In the genomic region with DNA sequence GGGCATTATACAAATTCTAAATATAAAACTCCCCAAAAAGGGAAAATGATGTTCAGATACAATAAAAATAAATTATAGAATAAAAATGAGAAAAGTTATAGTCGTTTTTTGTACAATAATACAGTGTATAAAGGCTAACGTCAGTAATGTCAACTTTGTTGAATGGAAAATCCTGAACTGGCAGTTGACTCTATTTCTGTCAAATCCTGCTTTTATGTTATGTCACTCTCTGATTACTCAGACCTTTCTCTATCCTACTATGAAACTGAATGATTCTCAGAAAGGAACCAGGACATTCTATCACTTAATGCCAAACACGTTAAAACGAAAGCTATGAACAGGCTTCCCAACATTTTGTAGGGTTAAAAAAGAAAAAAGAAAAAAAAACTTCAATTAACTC, we compare ENCODE assay signal across 35 cellular contexts.
"Had no signal": no experiment of that assay in that cellular context is flagged by ENCODE, and none has a peak within 500 bp of the region (broad histone marks: within the 10 kb centered on the region; RNA-seq: fewer than 3 reads in every experiment).

No MANE protein-coding gene starts in this region.

- DNase-seq: activated B cell treated with CpG ODN at 0.5 μM for 24 hours; activated CD4-positive, alpha-beta memory T cell treated with anti-CD3 and anti-CD28 coated beads for 36 hours; activated CD4-positive, alpha-beta T cell treated with anti-CD3 and anti-CD28 coated beads for 4 hours; activated CD4-positive, alpha-beta T cell treated with anti-CD3 and anti-CD28 coated beads, Interleukin-2, amount 10 ng/mL, durations not matched to agents 24 days and 14 days; activated CD4-positive, alpha-beta T cell treated with anti-CD3 and anti-CD28 coated beads, Interleukin-2, amount 50 U/mL, for 1 hour; activated CD4-positive, alpha-beta T cell treated with anti-CD3 and anti-CD28 coated beads, Interleukin-2, amount 50 U/mL, for 4 hours; activated CD4-positive, CD25-positive, alpha-beta regulatory T cell treated with anti-CD3 and anti-CD28 coated beads, Interleukin-2, amount 50 U/mL, for 72 hours; activated CD8-positive, alpha-beta memory T cell treated with anti-CD3 and anti-CD28 coated beads, Interleukin-2, amount 50 U/mL, for 4 hours; activated CD8-positive, alpha-beta T cell treated with anti-CD3 and anti-CD28 coated beads for 36 hours; activated gamma-delta T cell; activated naive CD4-positive, alpha-beta T cell treated with anti-CD3 and anti-CD28 coated beads, Interleukin-2, amount 10 ng/mL, durations not matched to agents 7 days and 5 days; activated naive CD4-positive, alpha-beta T cell treated with Interleukin-2 at 50 U/mL for 16 hours; activated naive CD8-positive, alpha-beta T cell treated with anti-CD3 and anti-CD28 coated beads, Interleukin-2, amount 10 ng/mL, durations not matched to agents 7 days and 5 days; activated naive CD8-positive, alpha-beta T cell treated with anti-CD3 and anti-CD28 coated beads, Interleukin-2, amount 50 U/mL, for 24 hours; activated T-cell treated with anti-CD3 and anti-CD28 coated beads for 4 hours; activated T-cell treated with anti-CD3 and anti-CD28 coated beads, Interleukin-2, amount 50 U/mL, for 1 hour; activated T-cell treated with anti-CD3 and anti-CD28 coated beads, Interleukin-2, amount 50 U/mL, for 4 hours; activated T-cell treated with anti-CD3 and anti-CD28 coated beads, Interleukin-2, amount 50 U/mL, for 72 hours; amygdala; anterior cingulate cortex; caudate nucleus; cerebellar nuclear complex; T-helper 1 cell; T-helper 2 cell; T-helper 9 cell had no signal

- ATAC-seq: activated CD8-positive, alpha-beta T cell treated with anti-CD3 and anti-CD28 coated beads for 36 hours; activated naive CD8-positive, alpha-beta T cell treated with anti-CD3 and anti-CD28 coated beads, Interleukin-2, amount 50 U/mL, for 24 hours; activated T-cell treated with anti-CD3 and anti-CD28 coated beads, Interleukin-2, amount 50 U/mL, for 4 hours; activated T-cell treated with anti-CD3 and anti-CD28 coated beads, Interleukin-2, amount 50 U/mL, for 72 hours; activated T-helper 17 cell treated with anti-CD3 and anti-CD28 coated beads, Interleukin-2, amount 50 U/mL, for 72 hours had no signal

- H3K4me3 ChIP-seq: ascending aorta, cardiac muscle cell had no signal

- H3K4me1 Mint-ChIP-seq: activated B cell treated with CpG ODN at 0.5 μM for 24 hours; activated CD4-positive, alpha-beta T cell treated with anti-CD3 and anti-CD28 coated beads, Interleukin-2, amount 10 ng/mL, durations not matched to agents 24 days and 14 days; activated naive CD4-positive, alpha-beta T cell treated with anti-CD3 and anti-CD28 coated beads, Interleukin-2, amount 10 ng/mL, durations not matched to agents 7 days and 5 days; activated naive CD4-positive, alpha-beta T cell treated with anti-CD3 and anti-CD28 coated beads, Interleukin-2, amount 50 U/mL, for 24 hours; activated naive CD8-positive, alpha-beta T cell treated with anti-CD3 and anti-CD28 coated beads, Interleukin-2, amount 10 ng/mL, durations not matched to agents 7 days and 5 days; activated naive CD8-positive, alpha-beta T cell treated with anti-CD3 and anti-CD28 coated beads, Interleukin-2, amount 50 U/mL, for 24 hours; activated T-helper 17 cell treated with anti-CD3 and anti-CD28 coated beads, Interleukin-2, amount 50 U/mL, for 72 hours; central memory CD8-positive, alpha-beta T cell had no signal

- H3K9me3 Mint-ChIP-seq: activated B cell treated with CpG ODN at 0.5 μM for 24 hours; activated CD4-positive, alpha-beta memory T cell treated with anti-CD3 and anti-CD28 coated beads for 36 hours; activated CD4-positive, alpha-beta T cell treated with anti-CD3 and anti-CD28 coated beads, Interleukin-2, amount 10 ng/mL, durations not matched to agents 24 days and 14 days; activated CD8-positive, alpha-beta T cell treated with anti-CD3 and anti-CD28 coated beads for 36 hours; activated naive CD4-positive, alpha-beta T cell treated with anti-CD3 and anti-CD28 coated beads, Interleukin-2, amount 10 ng/mL, durations not matched to agents 7 days and 5 days; activated naive CD4-positive, alpha-beta T cell treated with anti-CD3 and anti-CD28 coated beads, Interleukin-2, amount 50 U/mL, for 24 hours; activated naive CD8-positive, alpha-beta T cell treated with anti-CD3 and anti-CD28 coated beads, Interleukin-2, amount 10 ng/mL, durations not matched to agents 7 days and 5 days; activated naive CD8-positive, alpha-beta T cell treated with anti-CD3 and anti-CD28 coated beads, Interleukin-2, amount 50 U/mL, for 24 hours; activated T-cell treated with anti-CD3 and anti-CD28 coated beads, Interleukin-2, amount 50 U/mL, for 4 hours; activated T-helper 1 cell treated with anti-CD3 and anti-CD28 coated beads, Interleukin-12 subunit alpha, Interleukin-12 subunit beta, Interleukin-2, Interleukin-4 antibody, amounts not matched to agents 30 ng/mL and 10 ng/mL and 1 ng/mL, durations not matched to agents 14 hours and 24 hours and 36 hours; activated T-helper 17 cell treated with anti-CD3 and anti-CD28 coated beads, Interleukin-2, amount 50 U/mL, for 72 hours; central memory CD8-positive, alpha-beta T cell; T-helper 1 cell treated with Interleukin-12 subunit alpha and Interleukin-12 subunit beta and Interleukin-4 antibody, amounts not matched to agents 30 μg/mL and 1 μg/mL, for 36 hours; T-helper 2 cell treated with Interferon-gamma antibody and Interleukin-4, amounts not matched to agents 5 μg/mL and 100 μg/mL, for 36 hours had no signal

- H3K27me3 Mint-ChIP-seq: activated B cell treated with CpG ODN at 0.5 μM for 24 hours; activated CD4-positive, alpha-beta memory T cell treated with anti-CD3 and anti-CD28 coated beads for 36 hours; activated CD4-positive, alpha-beta T cell treated with anti-CD3 and anti-CD28 coated beads, Interleukin-2, amount 10 ng/mL, durations not matched to agents 24 days and 14 days; activated CD8-positive, alpha-beta T cell treated with anti-CD3 and anti-CD28 coated beads for 36 hours; activated naive CD4-positive, alpha-beta T cell treated with anti-CD3 and anti-CD28 coated beads, Interleukin-2, amount 10 ng/mL, durations not matched to agents 7 days and 5 days; activated naive CD4-positive, alpha-beta T cell treated with anti-CD3 and anti-CD28 coated beads, Interleukin-2, amount 50 U/mL, for 24 hours; activated naive CD8-positive, alpha-beta T cell; activated naive CD8-positive, alpha-beta T cell treated with anti-CD3 and anti-CD28 coated beads, Interleukin-2, amount 50 U/mL, for 24 hours; activated T-helper 17 cell treated with anti-CD3 and anti-CD28 coated beads, Interleukin-2, amount 50 U/mL, for 72 hours; brain; central memory CD8-positive, alpha-beta T cell had no signal

- H3K27ac Mint-ChIP-seq: activated B cell treated with CpG ODN at 0.5 μM for 24 hours; activated CD4-positive, alpha-beta memory T cell treated with anti-CD3 and anti-CD28 coated beads for 36 hours; activated CD4-positive, alpha-beta T cell treated with anti-CD3 and anti-CD28 coated beads, Interleukin-2, amount 10 ng/mL, durations not matched to agents 24 days and 14 days; activated CD8-positive, alpha-beta T cell treated with anti-CD3 and anti-CD28 coated beads for 36 hours; activated naive CD4-positive, alpha-beta T cell treated with anti-CD3 and anti-CD28 coated beads, Interleukin-2, amount 10 ng/mL, durations not matched to agents 7 days and 5 days; activated naive CD4-positive, alpha-beta T cell treated with anti-CD3 and anti-CD28 coated beads, Interleukin-2, amount 50 U/mL, for 24 hours; activated naive CD8-positive, alpha-beta T cell; activated naive CD8-positive, alpha-beta T cell treated with anti-CD3 and anti-CD28 coated beads, Interleukin-2, amount 10 ng/mL, durations not matched to agents 7 days and 5 days; activated naive CD8-positive, alpha-beta T cell treated with anti-CD3 and anti-CD28 coated beads, Interleukin-2, amount 50 U/mL, for 24 hours; activated T-cell treated with anti-CD3 and anti-CD28 coated beads, Interleukin-2, amount 50 U/mL, for 72 hours; activated T-helper 1 cell treated with anti-CD3 and anti-CD28 coated beads, Interleukin-12 subunit alpha, Interleukin-12 subunit beta, Interleukin-2, Interleukin-4 antibody, amounts not matched to agents 30 ng/mL and 10 ng/mL and 1 ng/mL, durations not matched to agents 14 hours and 24 hours and 36 hours; activated T-helper 17 cell treated with anti-CD3 and anti-CD28 coated beads, Interleukin-2, amount 50 U/mL, for 72 hours; T-helper 1 cell treated with Interleukin-12 subunit alpha and Interleukin-12 subunit beta and Interleukin-4 antibody, amounts not matched to agents 30 μg/mL and 1 μg/mL, for 36 hours; T-helper 2 cell treated with Interferon-gamma antibody and Interleukin-4, amounts not matched to agents 5 μg/mL and 100 μg/mL, for 36 hours had no signal

- H3K4me3 Mint-ChIP-seq: activated B cell treated with CpG ODN at 0.5 μM for 24 hours; activated CD4-positive, alpha-beta memory T cell treated with anti-CD3 and anti-CD28 coated beads for 36 hours; activated CD4-positive, alpha-beta T cell treated with anti-CD3 and anti-CD28 coated beads, Interleukin-2, amount 10 ng/mL, durations not matched to agents 24 days and 14 days; activated CD8-positive, alpha-beta T cell treated with anti-CD3 and anti-CD28 coated beads for 36 hours; activated naive CD4-positive, alpha-beta T cell treated with anti-CD3 and anti-CD28 coated beads, Interleukin-2, amount 10 ng/mL, durations not matched to agents 7 days and 5 days; activated naive CD4-positive, alpha-beta T cell treated with anti-CD3 and anti-CD28 coated beads, Interleukin-2, amount 50 U/mL, for 24 hours; activated naive CD8-positive, alpha-beta T cell; activated naive CD8-positive, alpha-beta T cell treated with anti-CD3 and anti-CD28 coated beads, Interleukin-2, amount 10 ng/mL, durations not matched to agents 7 days and 5 days; activated naive CD8-positive, alpha-beta T cell treated with anti-CD3 and anti-CD28 coated beads, Interleukin-2, amount 50 U/mL, for 24 hours; activated T-cell treated with anti-CD3 and anti-CD28 coated beads, Interleukin-2, amount 50 U/mL, for 4 hours; activated T-cell treated with anti-CD3 and anti-CD28 coated beads, Interleukin-2, amount 50 U/mL, for 72 hours; activated T-helper 1 cell treated with anti-CD3 and anti-CD28 coated beads, Interleukin-12 subunit alpha, Interleukin-12 subunit beta, Interleukin-2, Interleukin-4 antibody, amounts not matched to agents 30 ng/mL and 10 ng/mL and 1 ng/mL, durations not matched to agents 14 hours and 24 hours and 36 hours; activated T-helper 17 cell treated with anti-CD3 and anti-CD28 coated beads, Interleukin-2, amount 50 U/mL, for 72 hours; brain; central memory CD8-positive, alpha-beta T cell; T-helper 1 cell treated with Interleukin-12 subunit alpha and Interleukin-12 subunit beta and Interleukin-4 antibody, amounts not matched to agents 30 μg/mL and 1 μg/mL, for 36 hours; T-helper 2 cell treated with Interferon-gamma antibody and Interleukin-4, amounts not matched to agents 5 μg/mL and 100 μg/mL, for 36 hours had no signal

- H3K36me3 Mint-ChIP-seq: activated CD4-positive, alpha-beta memory T cell treated with anti-CD3 and anti-CD28 coated beads for 36 hours; activated naive CD4-positive, alpha-beta T cell treated with anti-CD3 and anti-CD28 coated beads, Interleukin-2, amount 10 ng/mL, durations not matched to agents 7 days and 5 days; activated naive CD4-positive, alpha-beta T cell treated with anti-CD3 and anti-CD28 coated beads, Interleukin-2, amount 50 U/mL, for 24 hours; activated naive CD8-positive, alpha-beta T cell; activated naive CD8-positive, alpha-beta T cell treated with anti-CD3 and anti-CD28 coated beads, Interleukin-2, amount 10 ng/mL, durations not matched to agents 7 days and 5 days had no signal
